In the genomic region with DNA sequence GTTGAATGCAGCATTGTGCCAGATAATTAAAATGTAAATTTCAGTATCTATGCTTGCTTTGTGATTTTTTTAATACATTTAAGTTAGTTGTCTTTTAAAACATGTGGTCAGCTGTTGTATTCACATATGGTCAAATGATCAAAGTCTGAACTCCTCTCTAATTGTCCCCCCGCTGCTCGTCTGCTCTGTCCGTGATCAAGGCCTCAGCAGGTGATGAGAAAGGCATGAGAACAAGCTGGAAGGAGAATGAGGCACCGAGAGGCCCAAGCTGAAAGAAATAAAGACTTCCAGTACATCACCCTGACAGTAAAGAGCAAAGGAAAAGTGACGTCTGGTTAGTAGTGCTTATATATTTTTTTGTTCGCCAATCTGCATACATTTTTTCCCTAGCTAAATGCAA, we compare ENCODE assay signal across 24 cellular contexts.
DNase-seq lines count a peak whose midpoint lies in the region; ATAC-seq and TF ChIP-seq lines count a peak whose summit lies in the region.
"Had no signal": no experiment of that assay in that cellular context is flagged by ENCODE, and none has a peak within 500 bp of the region (broad histone marks: within the 10 kb centered on the region; RNA-seq: fewer than 3 reads in every experiment).

No MANE protein-coding gene starts in this region.

- no peaks in the 10 kb centered on the region for H3F3A ChIP-seq in smooth muscle cell (ENCODE audit: low read depth)

- H3K36me3 ChIP-seq in HUES6 (ENCODE audit: control insufficient read depth, insufficient read depth, low read length) (no peaks in the 10 kb centered on the region), smooth muscle cell (ENCODE audit: low read depth) (no peaks in the 10 kb centered on the region)
- H3K36me3 ChIP-seq: SJCRH30, transverse colon, WERI-Rb-1 had no signal

- no peaks in the 10 kb centered on the region for H3K9me3 ChIP-seq in HUES6 (ENCODE audit: control insufficient read depth, insufficient read depth, low read depth, low read length)
- no peaks in the 10 kb centered on the region for H3K9me3 ChIP-seq in smooth muscle cell (replicated peaks; ENCODE audit: low read depth)
- H3K9me3 ChIP-seq: SJCRH30, transverse colon had no signal

- no peak for ATAC-seq in GM19023 (IDR thresholded peaks at IDR 0.05; ENCODE audit: unreplicated experiment)
- ATAC-seq in GM18517 (IDR thresholded peaks at IDR 0.05; ENCODE audit: unreplicated experiment): no peak
- ATAC-seq in HG02885 (IDR thresholded peaks at IDR 0.05; ENCODE audit: poor library complexity, unreplicated experiment): no peak

- no peak overlapping the region for H3K4me2 ChIP-seq in smooth muscle cell
- H3K4me2 ChIP-seq: KMS-11 had no signal

- H3K27me3 Mint-ChIP-seq in brain: no peaks in the 10 kb centered on the region
- H3K27me3 Mint-ChIP-seq: activated CD4-positive, alpha-beta T cell treated with anti-CD3 and anti-CD28 coated beads, Interleukin-2, amount 10 ng/mL, durations not matched to agents 7 days and 5 days; activated naive CD8-positive, alpha-beta T cell treated with anti-CD3 and anti-CD28 coated beads, Interleukin-2, amount 10 ng/mL, durations not matched to agents 7 days and 5 days; CD8-positive, alpha-beta memory T cell had no signal

- TF ChIP-seq CTCF in brain (conservative IDR thresholded peaks at IDR 0.05) (no peak), smooth muscle cell (IDR thresholded peaks at IDR 0.05; ENCODE audit: borderline replicate concordance, insufficient read depth, poor library complexity, severe bottlenecking) (no peak)

- H3K4me3 ChIP-seq in HUES6 (ENCODE audit: low read depth, low read length) (peak overlapping the region; percentile 34), smooth muscle cell (no peak overlapping the region)
- H3K4me3 ChIP-seq: SJCRH30, transverse colon had no signal

- H3K4me1 Mint-ChIP-seq in brain: peaks cover 33% of the 10 kb centered on the region
- H3K4me1 Mint-ChIP-seq: activated CD4-positive, alpha-beta T cell treated with anti-CD3 and anti-CD28 coated beads, Interleukin-2, amount 10 ng/mL, durations not matched to agents 7 days and 5 days; activated naive CD8-positive, alpha-beta T cell treated with anti-CD3 and anti-CD28 coated beads, Interleukin-2, amount 10 ng/mL, durations not matched to agents 7 days and 5 days; CD8-positive, alpha-beta memory T cell; mesothelial cell of epicardium had no signal

- H3K79me2 ChIP-seq in smooth muscle cell (ENCODE audit: low read depth): no peaks in the 10 kb centered on the region

- H3K27ac Mint-ChIP-seq in brain: peak overlapping the region in 4 of 5 experiments; percentile 47 to 87 (median 68)
- H3K27ac Mint-ChIP-seq: activated CD4-positive, alpha-beta T cell treated with anti-CD3 and anti-CD28 coated beads, Interleukin-2, amount 10 ng/mL, durations not matched to agents 7 days and 5 days; activated naive CD8-positive, alpha-beta T cell treated with anti-CD3 and anti-CD28 coated beads, Interleukin-2, amount 10 ng/mL, durations not matched to agents 7 days and 5 days; activated T-cell treated with anti-CD3 and anti-CD28 coated beads, Interleukin-2, amount 50 U/mL, for 24 hours; CD8-positive, alpha-beta memory T cell; mesothelial cell of epicardium had no signal

- H3K27ac ChIP-seq in HUES6 (ENCODE audit: low read depth, low read length): peak overlapping the region; percentile 80; the same call in 1 of the 2 replicates
- H3K27ac ChIP-seq in smooth muscle cell (ENCODE audit: low read depth): no peak overlapping the region
- H3K27ac ChIP-seq: KMS-11, SJCRH30, transverse colon, WERI-Rb-1 had no signal

- H3K27me3 ChIP-seq in HUES6 (ENCODE audit: control insufficient read depth, insufficient read depth, low read length) (no peaks in the 10 kb centered on the region), smooth muscle cell (ENCODE audit: low read depth) (no peaks in the 10 kb centered on the region)
- H3K27me3 ChIP-seq: SJCRH30, transverse colon had no signal

- peaks cover 0 to 4% (median 0%) of the 10 kb centered on the region in 5 experiments for H3K9me3 Mint-ChIP-seq in brain
- H3K9me3 Mint-ChIP-seq: activated CD4-positive, alpha-beta T cell treated with anti-CD3 and anti-CD28 coated beads, Interleukin-2, amount 10 ng/mL, durations not matched to agents 7 days and 5 days; activated naive CD8-positive, alpha-beta T cell treated with anti-CD3 and anti-CD28 coated beads, Interleukin-2, amount 10 ng/mL, durations not matched to agents 7 days and 5 days; activated T-cell treated with anti-CD3 and anti-CD28 coated beads, Interleukin-2, amount 50 U/mL, for 24 hours had no signal

- H3K4me1 ChIP-seq in HUES6 (ENCODE audit: control insufficient read depth, insufficient read depth, low read length) (peaks cover 73% of the 10 kb centered on the region), smooth muscle cell (ENCODE audit: low read depth) (peaks cover 5% of the 10 kb centered on the region)
- H3K4me1 ChIP-seq: SJCRH30, transverse colon had no signal

- H2AFZ ChIP-seq in smooth muscle cell (ENCODE audit: low read depth): peak overlapping the region; percentile 2

- peak overlapping the region; percentile 72 for H3K9ac ChIP-seq in HUES6 (ENCODE audit: low read length)
- H3K9ac ChIP-seq in smooth muscle cell (ENCODE audit: low read depth): no peak overlapping the region
- H3K9ac ChIP-seq: KMS-11 had no signal

- H3K4me3 Mint-ChIP-seq in brain: peak overlapping the region in 4 of 5 experiments; percentile 44 to 74 (median 58)
- H3K4me3 Mint-ChIP-seq: activated CD4-positive, alpha-beta T cell treated with anti-CD3 and anti-CD28 coated beads, Interleukin-2, amount 10 ng/mL, durations not matched to agents 7 days and 5 days; activated naive CD8-positive, alpha-beta T cell treated with anti-CD3 and anti-CD28 coated beads, Interleukin-2, amount 10 ng/mL, durations not matched to agents 7 days and 5 days; activated T-cell treated with anti-CD3 and anti-CD28 coated beads, Interleukin-2, amount 50 U/mL, for 24 hours; CD8-positive, alpha-beta memory T cell; mesothelial cell of epicardium had no signal

- DNase-seq in iPS-NIHi11 (ENCODE audit: low spot score) (peak; percentile 16), smooth muscle cell (lab: John Stamatoyannopoulos, UW; ENCODE audit: unreplicated experiment) (no peak)
- DNase-seq: activated CD4-positive, alpha-beta T cell treated with anti-CD3 and anti-CD28 coated beads, Interleukin-2, amount 10 ng/mL, durations not matched to agents 7 days and 5 days; activated gamma-delta T cell treated with Interleukin-2 at 50 U/mL for 16 hours; activated naive CD8-positive, alpha-beta T cell treated with anti-CD3 and anti-CD28 coated beads, Interleukin-2, amount 10 ng/mL, durations not matched to agents 7 days and 5 days; activated T-cell treated with anti-CD3 and anti-CD28 coated beads, Interleukin-2, amount 50 U/mL, for 24 hours; aorta; CD8-positive, alpha-beta memory T cell; effector CD8-positive, alpha-beta T cell; erythroblast; NCI-H345; SJCRH30; stimulated activated CD4-positive, alpha-beta T cell treated with anti-CD3 and anti-CD28 coated beads, Interleukin-15, amount 100 ng/mL, for 24 hours; stimulated activated CD4-positive, alpha-beta T cell treated with anti-CD3 and anti-CD28 coated beads, Interleukin-4, amount 100 ng/mL, for 4 hours; T1000; transverse colon; WERI-Rb-1 had no signal

- WGBS in smooth muscle cell (ENCODE audit: low lambda C conversion rate): 38% methylated on average over 6 of the region's 6 CpGs

- no peaks in the 10 kb centered on the region for H3K36me3 Mint-ChIP-seq in brain
- H3K36me3 Mint-ChIP-seq: activated naive CD8-positive, alpha-beta T cell treated with anti-CD3 and anti-CD28 coated beads, Interleukin-2, amount 10 ng/mL, durations not matched to agents 7 days and 5 days; CD8-positive, alpha-beta memory T cell; mesothelial cell of epicardium had no signal

- H4K20me1 ChIP-seq in smooth muscle cell (ENCODE audit: low read depth): no peaks in the 10 kb centered on the region
